In genomic region chr17:75392559-75392958, GRCh38 we compare ENCODE assay signal across 11 cellular contexts. TPM values are rescaled to one million over a fixed set of nuclear protein-coding genes. Genes with fewer than 3 reads are reported as not detected.
DNase-seq lines count a peak whose midpoint lies in the region; ATAC-seq and TF ChIP-seq lines count a peak whose summit lies in the region.
"Had no signal": no experiment of that assay in that cellular context is flagged by ENCODE, and none has a peak within 500 bp of the region (broad histone marks: within the 10 kb centered on the region; RNA-seq: fewer than 3 reads in every experiment).

No MANE protein-coding gene starts in this region.

- H3K36me3 Mint-ChIP-seq in stimulated activated naive CD8-positive, alpha-beta T cell treated with anti-CD3 and anti-CD28 coated beads, Interleukin-15, Interleukin-2, amounts not matched to agents 100 ng/mL and 50 ng/mL, for 24 hours (ENCODE audit: low read depth), result peaks cover 41% of the 10 kb centered on the region

- no peak overlapping the region for H2BK15ac ChIP-seq in mesenchymal stem cell (ENCODE audit: low read depth, poor library complexity, severe bottlenecking)

- 22% methylated on average over 2 of the region's 3 CpGs for WGBS in mesenchymal stem cell

- H3K9me3 ChIP-seq in mesenchymal stem cell (ENCODE audit: control insufficient read depth, low read length), result no peaks in the 10 kb centered on the region

- H2AFZ ChIP-seq in mesenchymal stem cell (ENCODE audit: low read depth, low read length), result no peak overlapping the region

- no peak overlapping the region for H2BK12ac ChIP-seq in mesenchymal stem cell (ENCODE audit: low read length in 2 of 2)

- no peak overlapping the region for H2AK5ac ChIP-seq in mesenchymal stem cell (ENCODE audit: low read length, severe bottlenecking)

- ATAC-seq in stimulated activated naive CD8-positive, alpha-beta T cell treated with anti-CD3 and anti-CD28 coated beads, Interleukin-15, amount 100 ng/mL, for 72 hours, result no peak
- no peak for ATAC-seq in left colon

- peaks cover 86% of the 10 kb centered on the region for H3K4me1 Mint-ChIP-seq in stimulated activated naive CD8-positive, alpha-beta T cell treated with anti-CD3 and anti-CD28 coated beads, Interleukin-15, Interleukin-2, amounts not matched to agents 100 ng/mL and 50 ng/mL, for 24 hours (ENCODE audit: low read depth)
- peaks cover 77% of the 10 kb centered on the region for H3K4me1 Mint-ChIP-seq in stimulated activated naive CD8-positive, alpha-beta T cell treated with anti-CD3 and anti-CD28 coated beads, Interleukin-15, amount 100 ng/mL, for 72 hours

- no peak overlapping the region for H4K91ac ChIP-seq in mesenchymal stem cell (ENCODE audit: low read length)

- H2BK5ac ChIP-seq in mesenchymal stem cell (ENCODE audit: low read depth, low read length, poor library complexity, severe bottlenecking), result no peak overlapping the region

- H3K4me3 Mint-ChIP-seq in stimulated activated naive CD8-positive, alpha-beta T cell treated with anti-CD3 and anti-CD28 coated beads, Interleukin-15, Interleukin-2, amounts not matched to agents 100 ng/mL and 50 ng/mL, for 24 hours, result peak overlapping the region; percentile 1
- peak overlapping the region in 1 of 2 donors; percentile 51 for H3K4me3 Mint-ChIP-seq in stimulated activated naive CD8-positive, alpha-beta T cell treated with anti-CD3 and anti-CD28 coated beads, Interleukin-15, amount 100 ng/mL, for 72 hours

- H3K14ac ChIP-seq in mesenchymal stem cell (ENCODE audit: low read length in 2 of 2), result no peak overlapping the region

- in situ Hi-C loops in brain microvascular endothelial cell (cut with HindIII; ENCODE audit: low pct_ligation_motif_present, low sequenced_read_pairs), result no loop called here

- no peak overlapping the region for H3K4ac ChIP-seq in mesenchymal stem cell (ENCODE audit: low read depth in 1 of 2, low read length in 2 of 2)

- H3K9ac ChIP-seq in mesenchymal stem cell (ENCODE audit: low read length), result peak overlapping the region; percentile 88

- peaks cover 5% of the 10 kb centered on the region for H3K4me1 ChIP-seq in mesenchymal stem cell (ENCODE audit: control insufficient read depth, insufficient read depth, low read depth, low read length)

- H3K9me3 Mint-ChIP-seq in stimulated activated naive CD8-positive, alpha-beta T cell treated with anti-CD3 and anti-CD28 coated beads, Interleukin-15, Interleukin-2, amounts not matched to agents 100 ng/mL and 50 ng/mL, for 24 hours, result no peaks in the 10 kb centered on the region
- no peaks in the 10 kb centered on the region for H3K9me3 Mint-ChIP-seq in stimulated activated naive CD8-positive, alpha-beta T cell treated with anti-CD3 and anti-CD28 coated beads, Interleukin-15, amount 100 ng/mL, for 72 hours
- H3K9me3 Mint-ChIP-seq: dendritic cell treated with granulocyte-macrophage colony-stimulating factor and Interleukin-4, amounts not matched to agents 40 ng/mL and 50 ng/mL, for 4 days had no signal

- intact Hi-C loops in left colon (cut with DNase I, micrococcal nuclease), result no loop called here

- H3K4me3 ChIP-seq in brain microvascular endothelial cell (ENCODE audit: low read depth, low read length), result peak overlapping the region; percentile 87
- peak overlapping the region in 1 of 2 experiments; percentile 89 for H3K4me3 ChIP-seq in mesenchymal stem cell (ENCODE audit: insufficient read depth in 1 of 2, low read depth in 1 of 2, low read length in 2 of 2)

- H3K79me1 ChIP-seq in mesenchymal stem cell (replicated peaks; ENCODE audit: low read length, poor library complexity, severe bottlenecking), result no peaks in the 10 kb centered on the region

- no peak overlapping the region for H3K18ac ChIP-seq in mesenchymal stem cell (ENCODE audit: low read depth in 1 of 2, low read length in 2 of 2)

- H3K36me3 ChIP-seq in brain microvascular endothelial cell (replicated peaks) (no peaks in the 10 kb centered on the region), mesenchymal stem cell (ENCODE audit: control insufficient read depth in 1 of 2, insufficient read depth in 2 of 2, low read depth in 1 of 2, low read length in 2 of 2) (peaks cover under 1 to 3% of the 10 kb centered on the region in 2 experiments)

- no peaks in the 10 kb centered on the region for H3K27me3 ChIP-seq in brain microvascular endothelial cell (replicated peaks)
- H3K27me3 ChIP-seq in mesenchymal stem cell (ENCODE audit: control insufficient read depth in 1 of 2, insufficient read depth in 1 of 2, low read length in 2 of 2), result no peaks in the 10 kb centered on the region

- no peak for TF ChIP-seq CTCF in brain microvascular endothelial cell (IDR thresholded peaks at IDR 0.05; ENCODE audit: low read depth, low read length, missing control alignments)

- peak overlapping the region; percentile 75 for H3K4me2 ChIP-seq in mesenchymal stem cell (ENCODE audit: low read length, poor library complexity, severe bottlenecking)

- no peak overlapping the region for H3K27ac ChIP-seq in brain microvascular endothelial cell
- no peak overlapping the region for H3K27ac ChIP-seq in mesenchymal stem cell (ENCODE audit: low read length, poor library complexity, severe bottlenecking)

- no peak overlapping the region for H2BK120ac ChIP-seq in mesenchymal stem cell (ENCODE audit: low read depth, low read length)

- no peak overlapping the region for H4K8ac ChIP-seq in mesenchymal stem cell (ENCODE audit: low read length)

- no peak for DNase-seq in stimulated activated naive CD8-positive, alpha-beta T cell treated with anti-CD3 and anti-CD28 coated beads, Interleukin-15, amount 100 ng/mL, for 72 hours
- no peak for DNase-seq in brain microvascular endothelial cell
- no peak for DNase-seq in mesenchymal stem cell
- no peak for DNase-seq in C1 segment of cervical spinal cord (lab: John Stamatoyannopoulos, UW)
- DNase-seq in putamen (ENCODE audit: low spot score), result no peak
- no peak for DNase-seq in SKM-1 treated with dmso at 0.1 percent for 144 hours (lab: John Stamatoyannopoulos, UW; ENCODE audit: unreplicated experiment)
- DNase-seq in left colon, result no peak
- DNase-seq: DMS153; stimulated activated CD8-positive, alpha-beta memory T cell treated with anti-CD3 and anti-CD28 coated beads, Interleukin-4, amount 100 ng/mL, for 48 hours had no signal

- no peak overlapping the region for H3K23ac ChIP-seq in mesenchymal stem cell (ENCODE audit: low read length in 2 of 2)

- no peaks in the 10 kb centered on the region for H3K27me3 Mint-ChIP-seq in stimulated activated naive CD8-positive, alpha-beta T cell treated with anti-CD3 and anti-CD28 coated beads, Interleukin-15, Interleukin-2, amounts not matched to agents 100 ng/mL and 50 ng/mL, for 24 hours
- H3K27me3 Mint-ChIP-seq in stimulated activated naive CD8-positive, alpha-beta T cell treated with anti-CD3 and anti-CD28 coated beads, Interleukin-15, amount 100 ng/mL, for 72 hours, result no peaks in the 10 kb centered on the region
- H3K27me3 Mint-ChIP-seq: dendritic cell treated with granulocyte-macrophage colony-stimulating factor and Interleukin-4, amounts not matched to agents 40 ng/mL and 50 ng/mL, for 4 days had no signal

- H3K27ac Mint-ChIP-seq in stimulated activated naive CD8-positive, alpha-beta T cell treated with anti-CD3 and anti-CD28 coated beads, Interleukin-15, Interleukin-2, amounts not matched to agents 100 ng/mL and 50 ng/mL, for 24 hours, result peak overlapping the region; percentile 13
- H3K27ac Mint-ChIP-seq in stimulated activated naive CD8-positive, alpha-beta T cell treated with anti-CD3 and anti-CD28 coated beads, Interleukin-15, amount 100 ng/mL, for 72 hours, result peak overlapping the region in 1 of 2 donors; percentile 14

RNA-seq across cellular contexts. Expression of gene GRB2, which starts 12.9 kb away (rescaled TPM):
- polyA plus RNA-seq in mesenchymal stem cell (2013, experiment 1 of 2), result 113 TPM
- 122 TPM for polyA plus RNA-seq in mesenchymal stem cell (2013, experiment 2 of 2)
- total RNA-seq in left colon, result 100 to 1,000 TPM; 112 to 117 TPM
